ENCODE assay signal across 8 cellular contexts in genomic region chr19:40717325-40717879, GRCh38. TPM values are rescaled to one million over a fixed set of nuclear protein-coding genes. Genes with fewer than 3 reads are reported as not detected.
A peak's percentile ranks its signal among the peaks of the same experiment; 100 is the strongest.
DNase-seq lines count a peak whose midpoint lies in the region; ATAC-seq, FAIRE-seq and TF ChIP-seq lines count a peak whose summit lies in the region.

No MANE protein-coding gene starts in this region.

- H3K27ac ChIP-seq in 22Rv1 (peak overlapping the region; percentile 98), iPS-20b (ENCODE audit: low read length) (no peak overlapping the region)

- no peak for TF ChIP-seq CTCF in 22Rv1 (IDR thresholded peaks at IDR 0.05)

- H3K4me3 ChIP-seq in H7 (ENCODE audit: insufficient read depth, low read depth, low read length): peak overlapping the region; percentile 65
- H3K4me3 ChIP-seq in iPS-20b (ENCODE audit: low read length): peak overlapping the region; percentile 93

- H3K36me3 Mint-ChIP-seq in activated naive CD8-positive, alpha-beta T cell treated with anti-CD3 and anti-CD28 coated beads for 36 hours: peaks cover 11% of the 10 kb centered on the region

- peaks cover 48% of the 10 kb centered on the region for H3K4me1 Mint-ChIP-seq in activated naive CD8-positive, alpha-beta T cell treated with anti-CD3 and anti-CD28 coated beads for 36 hours
- peaks cover 68% of the 10 kb centered on the region for H3K4me1 Mint-ChIP-seq in stimulated activated naive CD8-positive, alpha-beta T cell treated with anti-CD3 and anti-CD28 coated beads, Interleukin-15, amount 100 ng/mL, for 72 hours

- H3K9me3 ChIP-seq in iPS-20b (ENCODE audit: insufficient read depth, low read depth, low read length): no peaks in the 10 kb centered on the region

- peak overlapping the region; percentile 88; the same call in 1 of the 2 replicates for H3K9ac ChIP-seq in iPS-20b (ENCODE audit: low read depth, low read length)

- FAIRE-seq in RCC 7860 (lab: Jason Lieb, UNC) (no peak), frontal cortex (lab: Jason Lieb, UNC) (no peak)

- no peak for ATAC-seq in stimulated activated naive CD8-positive, alpha-beta T cell treated with anti-CD3 and anti-CD28 coated beads, Interleukin-15, amount 100 ng/mL, for 72 hours

- H3K9me3 Mint-ChIP-seq in activated naive CD8-positive, alpha-beta T cell treated with anti-CD3 and anti-CD28 coated beads for 36 hours: no peaks in the 10 kb centered on the region
- no peaks in the 10 kb centered on the region for H3K9me3 Mint-ChIP-seq in stimulated activated naive CD8-positive, alpha-beta T cell treated with anti-CD3 and anti-CD28 coated beads, Interleukin-15, amount 100 ng/mL, for 72 hours

- H3K36me3 ChIP-seq in H7 (replicated peaks; ENCODE audit: control insufficient read depth, insufficient read depth, low read length) (no peaks in the 10 kb centered on the region; the same call in 1 of the 2 replicates), iPS-20b (ENCODE audit: insufficient read depth, low read depth, low read length) (peaks cover 10% of the 10 kb centered on the region)

- peaks cover 19% of the 10 kb centered on the region; the same call in 1 of the 2 replicates for H3K4me1 ChIP-seq in iPS-20b (ENCODE audit: insufficient read depth, low read length)

- peak overlapping the region; percentile 79 for H3K4me3 Mint-ChIP-seq in activated naive CD8-positive, alpha-beta T cell treated with anti-CD3 and anti-CD28 coated beads for 36 hours
- H3K4me3 Mint-ChIP-seq in stimulated activated naive CD8-positive, alpha-beta T cell treated with anti-CD3 and anti-CD28 coated beads, Interleukin-15, amount 100 ng/mL, for 72 hours: peak overlapping the region; percentile 83 to 96

- DNase-seq in H7 (no peak), RCC 7860 (ENCODE audit: low spot score) (no peak), frontal cortex (ENCODE audit: low spot score in 2 of 2) (no peak), NCI-H1105 treated with DMSO at 0.1 percent for 48 hours (lab: John Stamatoyannopoulos, UW) (no peak)
- DNase-seq in activated naive CD8-positive, alpha-beta T cell treated with anti-CD3 and anti-CD28 coated beads for 36 hours: no peak
- DNase-seq in stimulated activated naive CD8-positive, alpha-beta T cell treated with anti-CD3 and anti-CD28 coated beads, Interleukin-15, amount 100 ng/mL, for 72 hours: no peak

- no peaks in the 10 kb centered on the region for H3K27me3 Mint-ChIP-seq in activated naive CD8-positive, alpha-beta T cell treated with anti-CD3 and anti-CD28 coated beads for 36 hours
- no peaks in the 10 kb centered on the region for H3K27me3 Mint-ChIP-seq in stimulated activated naive CD8-positive, alpha-beta T cell treated with anti-CD3 and anti-CD28 coated beads, Interleukin-15, amount 100 ng/mL, for 72 hours

- H3K27me3 ChIP-seq in H7 (ENCODE audit: control insufficient read depth, insufficient read depth, low read length) (no peaks in the 10 kb centered on the region), iPS-20b (ENCODE audit: insufficient read depth, low read length) (no peaks in the 10 kb centered on the region)

- H3K27ac Mint-ChIP-seq in activated naive CD8-positive, alpha-beta T cell treated with anti-CD3 and anti-CD28 coated beads for 36 hours: peak overlapping the region; percentile 62
- peak overlapping the region in 1 of 2 donors; percentile 55 for H3K27ac Mint-ChIP-seq in stimulated activated naive CD8-positive, alpha-beta T cell treated with anti-CD3 and anti-CD28 coated beads, Interleukin-15, amount 100 ng/mL, for 72 hours

RNA-seq across cellular contexts. Expression of gene ITPKC, which starts 0.5 kb away (rescaled TPM):
- total RNA-seq in H7 (2014; rRNA removed; shearing (Covaris generic)): 10.5 and 14.0 TPM in 2 replicates
- 1 to 10 TPM; 3.8 to 4.1 TPM for total RNA-seq in activated naive CD8-positive, alpha-beta T cell treated with anti-CD3 and anti-CD28 coated beads for 36 hours
- 5.7 TPM for total RNA-seq in frontal cortex

RNA-seq across cellular contexts. Expression of gene COQ8B, which starts 0.7 kb away (rescaled TPM):
- total RNA-seq in H7 (2014; rRNA removed; shearing (Covaris generic)): 73.8 and 82.7 TPM in 2 replicates
- total RNA-seq in activated naive CD8-positive, alpha-beta T cell treated with anti-CD3 and anti-CD28 coated beads for 36 hours: 10 to 100 TPM; 18.9 to 25.3 TPM
- total RNA-seq in frontal cortex: 24.5 TPM

RNA-seq across cellular contexts. Expression of gene NUMBL, which starts 27.0 kb away (rescaled TPM):
- total RNA-seq in H7 (2014; rRNA removed; shearing (Covaris generic)): 18.3 and 23.1 TPM in 2 replicates
- 10 to 100 TPM; 13.4 to 14.9 TPM for total RNA-seq in activated naive CD8-positive, alpha-beta T cell treated with anti-CD3 and anti-CD28 coated beads for 36 hours
- 16.7 TPM for total RNA-seq in frontal cortex

RNA-seq across cellular contexts. Expression of gene ACTMAP, which starts 32.9 kb away (rescaled TPM):
- total RNA-seq in H7 (2014; rRNA removed; shearing (Covaris generic)): 3.1 and 4.7 TPM in 2 replicates
- 10 to 100 TPM; 13.8 to 15.6 TPM for total RNA-seq in activated naive CD8-positive, alpha-beta T cell treated with anti-CD3 and anti-CD28 coated beads for 36 hours
- total RNA-seq in frontal cortex: under 0.01 TPM

RNA-seq across cellular contexts. Expression of gene SNRPA, which starts 33.6 kb away (rescaled TPM):
- total RNA-seq in H7 (2014; rRNA removed; shearing (Covaris generic)): 440 and 502 TPM in 2 replicates
- 100 to 1,000 TPM; 237 to 252 TPM for total RNA-seq in activated naive CD8-positive, alpha-beta T cell treated with anti-CD3 and anti-CD28 coated beads for 36 hours
- 23.6 TPM for total RNA-seq in frontal cortex
